Comparison of ENCODE assay signal across 9 cellular contexts in the genomic region with DNA sequence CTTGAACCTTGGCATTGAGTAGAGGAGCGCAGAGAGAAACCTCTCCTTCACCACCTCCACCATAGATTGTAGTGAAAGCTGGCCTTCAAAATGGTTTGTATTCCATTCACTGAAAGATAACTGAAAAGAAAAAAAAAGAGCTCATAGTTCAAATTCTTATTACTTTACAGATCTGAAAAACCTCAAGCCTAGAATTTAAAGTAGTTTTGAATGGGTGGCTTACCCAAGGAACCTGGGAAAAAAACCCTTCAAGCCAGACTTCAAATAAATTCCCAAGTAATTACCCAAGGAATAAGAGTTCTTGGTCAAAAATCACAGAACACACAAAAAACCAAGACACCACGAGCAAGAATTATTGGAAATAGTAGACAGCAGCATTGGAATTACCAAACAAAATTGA.
"Had no signal": no experiment of that assay in that cellular context is flagged by ENCODE, and none has a peak within 500 bp of the region (broad histone marks: within the 10 kb centered on the region; RNA-seq: fewer than 3 reads in every experiment).

No MANE protein-coding gene starts in this region.

- DNase-seq: GM23248, GOT3, H7, H9, HCEC 1CT, HFFc6 had no signal

- H3K4me3 ChIP-seq: GM23248, GM23338, HAP-1 had no signal

- H3K4me1 ChIP-seq: HAP-1 had no signal

- ATAC-seq: GM23338, HCT116 had no signal

- H3K27ac ChIP-seq: GM23248 had no signal

- H3K4me2 ChIP-seq: GM23338 had no signal

- H3K9me3 ChIP-seq: HAP-1 had no signal

- H2AFZ ChIP-seq: GM23248, GM23338 had no signal

- H3K9ac ChIP-seq: GM23248 had no signal

- H3K36me3 ChIP-seq: HAP-1 had no signal
